ENCODE assay signal across 8 cellular contexts in the genomic region with DNA sequence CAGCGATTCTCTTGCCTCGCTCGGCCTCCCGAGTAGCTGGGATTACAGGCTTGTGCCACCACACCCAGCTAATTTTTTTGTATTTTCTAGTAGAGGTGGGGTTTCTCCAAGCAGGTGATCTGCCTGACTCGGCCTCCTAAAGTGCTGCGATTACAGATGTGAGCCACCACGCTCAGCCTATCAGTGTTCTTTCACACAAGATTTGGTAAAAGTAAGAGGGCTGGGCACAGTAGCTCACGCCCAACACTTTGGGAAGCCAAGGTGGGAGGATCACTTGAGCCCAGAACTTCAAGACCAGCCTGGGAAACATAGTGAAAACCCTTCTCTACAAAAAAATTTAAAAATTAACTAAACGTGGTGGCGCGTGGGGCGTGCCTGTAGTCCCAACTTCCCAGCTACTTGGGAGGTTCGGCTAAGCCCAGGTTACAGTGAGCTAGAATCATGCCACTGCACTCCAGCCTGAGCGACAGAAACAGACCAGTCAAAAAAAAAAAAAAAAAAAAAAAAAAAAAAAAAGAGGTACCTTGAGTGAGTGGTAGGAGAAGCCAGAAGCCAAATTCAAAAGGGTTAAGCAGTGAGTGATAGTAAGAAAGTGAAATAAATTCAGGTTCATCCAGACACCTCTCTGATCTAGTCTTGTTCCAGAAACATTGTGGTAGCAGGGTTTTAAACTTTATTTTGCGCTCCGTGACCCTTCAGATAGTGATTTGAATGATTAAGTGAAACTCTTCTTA. TPM values are rescaled to one million over a fixed set of nuclear protein-coding genes. Genes with fewer than 3 reads are reported as not detected.
DNase-seq lines count a peak whose midpoint lies in the region; ATAC-seq and TF ChIP-seq lines count a peak whose summit lies in the region.

No MANE protein-coding gene starts in this region.

- H3K4me1 ChIP-seq in heart left ventricle, result peaks cover 4 to 29% (median 21%) of the 10 kb centered on the region in 12 donors
- H3K4me1 ChIP-seq in breast epithelium, result peaks cover 4 to 5% of the 10 kb centered on the region in 2 donors
- no peaks in the 10 kb centered on the region for H3K4me1 ChIP-seq in mesendoderm (ENCODE audit: control insufficient read depth, low read depth, low read length)
- H3K4me1 ChIP-seq in uterus, result no peaks in the 10 kb centered on the region

- H3K27ac ChIP-seq in heart left ventricle (peak overlapping the region; percentile 64 to 95 (median 89)), breast epithelium (peak overlapping the region; percentile 82 to 96), mesendoderm (ENCODE audit: low read depth, low read length) (peak overlapping the region; percentile 78), uterus (peak overlapping the region; percentile 77 to 82)

- TF ChIP-seq CTCF in heart left ventricle (IDR thresholded peaks at IDR 0.05), result no peak
- no peak for TF ChIP-seq CTCF in breast epithelium (IDR thresholded peaks at IDR 0.05)
- TF ChIP-seq CTCF in uterus (IDR thresholded peaks at IDR 0.05), result no peak

- no peak overlapping the region for H4K5ac ChIP-seq in mesendoderm (ENCODE audit: low read length)

- no peak for TF ChIP-seq POLR2A in heart left ventricle (IDR thresholded peaks at IDR 0.05)
- no peak for TF ChIP-seq POLR2A in breast epithelium (IDR thresholded peaks at IDR 0.05)
- TF ChIP-seq POLR2A in uterus (IDR thresholded peaks at IDR 0.05), result no peak

- H3K79me2 ChIP-seq in mesendoderm (ENCODE audit: control insufficient read depth, insufficient read depth, low read length), result no peaks in the 10 kb centered on the region

- H3K27me3 ChIP-seq in heart left ventricle, result no peaks in the 10 kb centered on the region
- H3K27me3 ChIP-seq in breast epithelium, result no peaks in the 10 kb centered on the region
- H3K27me3 ChIP-seq in mesendoderm (ENCODE audit: insufficient read depth, low read length, poor library complexity), result no peaks in the 10 kb centered on the region
- no peaks in the 10 kb centered on the region for H3K27me3 ChIP-seq in uterus

- 61 to 64% (median 63%) methylated on average over 16 of the region's 16 CpGs for WGBS in heart left ventricle, 4 donors
- no CpG with 5 or more reads among the region's 16 CpGs for WGBS in mesendoderm (ENCODE audit: extremely low coverage, insufficient coverage, low lambda C conversion rate)

- peak overlapping the region; percentile 49 to 93 (median 74) for H3K4me3 ChIP-seq in heart left ventricle
- peak overlapping the region; percentile 67 to 96 (median 77) for H3K4me3 ChIP-seq in breast epithelium
- H3K4me3 ChIP-seq in mesendoderm (ENCODE audit: low read length), result peak overlapping the region; percentile 94
- H3K4me3 ChIP-seq in uterus, result peak overlapping the region; percentile 57 to 63

- H3K56ac ChIP-seq in mesendoderm (ENCODE audit: low read length), result peak overlapping the region; percentile 100

- H2BK15ac ChIP-seq in mesendoderm (replicated peaks; ENCODE audit: low read depth), result no peak overlapping the region

- no peak overlapping the region for H3K23ac ChIP-seq in mesendoderm (ENCODE audit: low read length)

- H3K4me2 ChIP-seq in mesendoderm (ENCODE audit: low read length), result peak overlapping the region; percentile 69

- peak overlapping the region; percentile 97 for H3K9ac ChIP-seq in mesendoderm (ENCODE audit: low read length)

- no peak overlapping the region for H3K18ac ChIP-seq in mesendoderm (ENCODE audit: low read length)

- no peak overlapping the region for H2AK5ac ChIP-seq in mesendoderm (ENCODE audit: low read length)

- no peak overlapping the region for H4K8ac ChIP-seq in mesendoderm (ENCODE audit: low read depth, low read length)

- no peaks in the 10 kb centered on the region for H3K9me3 ChIP-seq in heart left ventricle
- no peaks in the 10 kb centered on the region for H3K9me3 ChIP-seq in breast epithelium
- H3K9me3 ChIP-seq in uterus, result no peaks in the 10 kb centered on the region

- H2BK120ac ChIP-seq in mesendoderm (ENCODE audit: low read depth, low read length), result no peak overlapping the region

- no peak overlapping the region for H3K4ac ChIP-seq in mesendoderm (ENCODE audit: low read depth, low read length)

- H3K36me3 ChIP-seq in heart left ventricle (peaks cover 0 to 23% (median 17%) of the 10 kb centered on the region in 9 donors), breast epithelium (no peaks in the 10 kb centered on the region), mesendoderm (ENCODE audit: control insufficient read depth, insufficient read depth, low read length) (peaks cover 5% of the 10 kb centered on the region), uterus (no peaks in the 10 kb centered on the region)

- ATAC-seq in heart left ventricle (peak in 1 of 4 donors; percentile 1), left ventricle myocardium superior (no peak), GM19035 (IDR thresholded peaks at IDR 0.05; ENCODE audit: unreplicated experiment) (no peak)

- DNase-seq in heart left ventricle (no peak), left ventricle myocardium superior (no peak), breast epithelium (ENCODE audit: low spot score in 2 of 2) (no peak), mesendoderm (no peak), uterus (no peak), NCI-H82 treated with DMSO at 0.1 percent for 48 hours (lab: John Stamatoyannopoulos, UW; ENCODE audit: unreplicated experiment) (no peak), NCI-H2227 treated with DMSO at 0.1 percent for 48 hours (lab: John Stamatoyannopoulos, UW) (no peak)

- no peak overlapping the region for H2BK5ac ChIP-seq in mesendoderm (ENCODE audit: low read length)

- intact Hi-C loops in heart left ventricle (cut with DNase I) (no loop called here), left ventricle myocardium superior (cut with micrococcal nuclease) (no loop called here), breast epithelium (cut with DNase I; ENCODE audit: low total_unique reads) (no loop called here), uterus (cut with DNase I; ENCODE audit: low total_unique reads) (no loop called here)

- H3K79me1 ChIP-seq in mesendoderm (ENCODE audit: low read length), result no peaks in the 10 kb centered on the region

RNA-seq across cellular contexts. Expression of gene MRPL53, which starts 1.0 kb away (rescaled TPM):
- total RNA-seq in heart left ventricle (100 to 1,000 TPM in 7 of 9 donors, 10 to 100 TPM in 2; 64.9 to 180 (median 140) TPM), left ventricle myocardium superior (163 TPM), breast epithelium (10 to 100 TPM; 17.9 to 49.0 (median 48.2) TPM), uterus (100 to 1,000 TPM in 1 of 4 donors, 10 to 100 TPM in 2, 1 to 10 TPM in 1; 8.8 to 101 (median 45.8) TPM)
- polyA plus RNA-seq in heart left ventricle, result 100 to 1,000 TPM in 1 of 2 donors, 10 to 100 TPM in 1; 77.6 to 128 TPM
- polyA plus RNA-seq in mesendoderm (2013, experiment 1 of 2), result 70.2 TPM
- polyA plus RNA-seq in mesendoderm (2013, experiment 2 of 2), result 67.5 TPM

RNA-seq across cellular contexts. Expression of gene MOGS, which starts 6.3 kb away (rescaled TPM):
- total RNA-seq in heart left ventricle, result 10 to 100 TPM; 17.3 to 31.9 (median 22.8) TPM
- polyA plus RNA-seq in heart left ventricle, result 10 to 100 TPM; 15.8 to 34.4 TPM
- total RNA-seq in left ventricle myocardium superior, result 20.6 TPM
- 10 to 100 TPM; 24.0 to 47.3 (median 44.6) TPM for total RNA-seq in breast epithelium
- 28.9 TPM for polyA plus RNA-seq in mesendoderm (2013, experiment 1 of 2)
- polyA plus RNA-seq in mesendoderm (2013, experiment 2 of 2), result 30.5 TPM
- total RNA-seq in uterus, result 10 to 100 TPM; 20.2 to 56.2 (median 29.8) TPM

RNA-seq across cellular contexts. Expression of gene CCDC142, which starts 11.3 kb away (rescaled TPM):
- total RNA-seq in heart left ventricle (10 to 100 TPM in 1 of 9 donors, 1 to 10 TPM in 8; 4.4 to 13.4 (median 7.1) TPM), left ventricle myocardium superior (6.6 TPM), breast epithelium (10 to 100 TPM; 10.6 to 38.0 (median 27.1) TPM), uterus (10 to 100 TPM; 10.9 to 42.8 (median 35.7) TPM)
- polyA plus RNA-seq in heart left ventricle, result 1 to 10 TPM; 5.8 to 6.4 TPM
- 2.9 TPM for polyA plus RNA-seq in mesendoderm (2013, experiment 1 of 2)
- polyA plus RNA-seq in mesendoderm (2013, experiment 2 of 2), result 3.1 TPM

RNA-seq across cellular contexts. Expression of gene TTC31, which starts 11.4 kb away (rescaled TPM):
- total RNA-seq in heart left ventricle, result 10 to 100 TPM in 4 of 9 donors, 1 to 10 TPM in 5; 7.1 to 14.2 (median 10.0) TPM
- 10 to 100 TPM in 1 of 2 donors, 1 to 10 TPM in 1; 8.8 to 13.2 TPM for polyA plus RNA-seq in heart left ventricle
- total RNA-seq in left ventricle myocardium superior, result 9.4 TPM
- 10 to 100 TPM; 21.6 to 32.0 (median 27.8) TPM for total RNA-seq in breast epithelium
- polyA plus RNA-seq in mesendoderm (2013, experiment 1 of 2), result 14.8 TPM
- polyA plus RNA-seq in mesendoderm (2013, experiment 2 of 2), result 14.5 TPM
- total RNA-seq in uterus, result 10 to 100 TPM in 3 of 4 donors, 1 to 10 TPM in 1; 8.5 to 29.2 (median 17.5) TPM

RNA-seq across cellular contexts. Expression of gene WBP1, which starts 13.3 kb away (rescaled TPM):
- 10 to 100 TPM; 32.7 to 58.4 (median 42.4) TPM for total RNA-seq in heart left ventricle
- 10 to 100 TPM; 29.0 to 44.2 TPM for polyA plus RNA-seq in heart left ventricle
- total RNA-seq in left ventricle myocardium superior, result 48.0 TPM
- 10 to 100 TPM; 58.0 to 70.0 (median 61.9) TPM for total RNA-seq in breast epithelium
- 46.3 TPM for polyA plus RNA-seq in mesendoderm (2013, experiment 1 of 2)
- 45.2 TPM for polyA plus RNA-seq in mesendoderm (2013, experiment 2 of 2)
- 10 to 100 TPM; 25.4 to 74.2 (median 50.8) TPM for total RNA-seq in uterus
